Comparison of ENCODE assay signal across 8 cellular contexts in the genomic region with DNA sequence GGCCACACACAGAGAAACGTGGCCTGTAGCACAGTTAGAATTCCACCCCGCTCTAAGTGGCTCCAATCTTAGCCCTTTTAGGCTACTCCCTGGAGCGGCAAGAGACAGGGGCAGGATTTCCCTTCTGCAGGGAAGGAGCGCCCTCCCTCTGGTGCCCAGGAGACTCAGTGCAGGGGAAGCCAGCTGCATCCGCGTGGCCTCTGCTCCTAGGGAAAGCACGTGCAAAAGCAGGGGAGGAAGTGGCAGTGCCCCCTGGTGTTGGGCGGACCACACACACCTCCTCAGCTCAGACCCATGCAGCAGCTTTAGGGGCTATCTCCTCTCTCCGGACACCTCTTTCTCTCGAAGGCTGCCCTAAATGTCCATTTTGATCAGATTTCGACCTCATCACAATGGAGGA. TPM values are rescaled to one million over a fixed set of nuclear protein-coding genes. Genes with fewer than 3 reads are reported as not detected.
DNase-seq lines count a peak whose midpoint lies in the region; ATAC-seq, FAIRE-seq and TF ChIP-seq lines count a peak whose summit lies in the region.

No MANE protein-coding gene starts in this region.

- in situ Hi-C loops in astrocyte of the cerebellum (cut with HindIII; ENCODE audit: low sequenced_read_pairs) = no loop called here

- no peak for TF ChIP-seq POLR2A in upper lobe of left lung (IDR thresholded peaks at IDR 0.05)

- H3K36me3 ChIP-seq in NT2/D1 (ENCODE audit: insufficient read depth, insufficient read length, low read length) = no peaks in the 10 kb centered on the region
- H3K36me3 ChIP-seq in liver (ENCODE audit: control insufficient read depth in 4 of 4, insufficient read depth in 3 of 4, low read depth in 1 of 4, low read length in 3 of 4) = no peaks in the 10 kb centered on the region
- H3K36me3 ChIP-seq in upper lobe of left lung = no peaks in the 10 kb centered on the region
- no peaks in the 10 kb centered on the region for H3K36me3 ChIP-seq in small intestine (ENCODE audit: control insufficient read depth in 2 of 2, insufficient read depth in 2 of 2, low read length in 2 of 2)

- no peaks in the 10 kb centered on the region for H3K4me1 ChIP-seq in NT2/D1 (ENCODE audit: insufficient read depth, insufficient read length)
- peaks cover 0 to 6% (median 4%) of the 10 kb centered on the region in 4 donors for H3K4me1 ChIP-seq in liver (ENCODE audit: control insufficient read depth in 4 of 4, insufficient read depth in 4 of 4, low read length in 3 of 4)
- peaks cover 2 to 12% (median 3%) of the 10 kb centered on the region in 4 donors for H3K4me1 ChIP-seq in upper lobe of left lung
- H3K4me1 ChIP-seq in small intestine (ENCODE audit: control insufficient read depth in 2 of 2, insufficient read depth in 1 of 2, low read depth in 1 of 2, low read length in 1 of 2) = no peaks in the 10 kb centered on the region

- TF ChIP-seq CTCF in astrocyte of the cerebellum (IDR thresholded peaks at IDR 0.05; ENCODE audit: low read depth, low read length, missing control alignments) (peak; percentile 30), liver (IDR thresholded peaks at IDR 0.05; ENCODE audit: low read depth, low read length, missing input control) (peak; percentile 29), upper lobe of left lung (IDR thresholded peaks at IDR 0.05) (peak; percentile 43 to 83 (median 60))

- no peak overlapping the region for H3K27ac ChIP-seq in liver (ENCODE audit: low read depth in 1 of 2, low read length in 2 of 2)
- no peak overlapping the region for H3K27ac ChIP-seq in upper lobe of left lung
- no peak overlapping the region for H3K27ac ChIP-seq in small intestine (ENCODE audit: low read depth in 1 of 2, low read length in 1 of 2)

- H3K9me3 ChIP-seq in NT2/D1 (ENCODE audit: insufficient read depth, low read length) (no peaks in the 10 kb centered on the region; the same call in 1 of the 2 replicates), liver (ENCODE audit: control insufficient read depth in 4 of 4, low read length in 3 of 4) (no peaks in the 10 kb centered on the region), upper lobe of left lung (no peaks in the 10 kb centered on the region), small intestine (ENCODE audit: control insufficient read depth, low read depth) (no peaks in the 10 kb centered on the region)

- H3K9ac ChIP-seq in NT2/D1 (ENCODE audit: insufficient read length, low read depth) (no peak overlapping the region), liver (ENCODE audit: low read depth in 1 of 2, low read length in 2 of 2) (no peak overlapping the region)

- TF ChIP-seq RAD21 in liver (IDR thresholded peaks at IDR 0.05) = peak; percentile 47 to 78

- 78% methylated on average over 11 of the region's 11 CpGs for WGBS in liver
- WGBS in upper lobe of left lung, 2 donors = 67 to 70% methylated on average over 7 to 11 of the region's 11 CpGs
- WGBS in small intestine, 3 donors = 69 to 84% (median 80%) methylated on average over 9 to 11 of the region's 11 CpGs

- DNase-seq in activated T-cell treated with anti-CD3 and anti-CD28 coated beads for 24 hours (ENCODE audit: low read depth) (peak; percentile 42), activated T-cell treated with anti-CD3 and anti-CD28 coated beads for 4 hours (no peak), NT2/D1 (ENCODE audit: low read depth, low spot score) (peak; percentile 82), astrocyte of the cerebellum (ENCODE audit: low read depth) (no peak), upper lobe of left lung (peak in 1 of 2 donors; percentile 35), small intestine (no peak)

- no peak for FAIRE-seq in small intestine (lab: Jason Lieb, UNC)

- peak; percentile 75 to 78 for ATAC-seq in upper lobe of left lung (ENCODE audit: low FRiP score in 2 of 2)
- no peak for ATAC-seq in GM21529 (IDR thresholded peaks at IDR 0.05; ENCODE audit: unreplicated experiment)

- H3K27me3 ChIP-seq in NT2/D1 (ENCODE audit: insufficient read depth, insufficient read length) = no peaks in the 10 kb centered on the region
- H3K27me3 ChIP-seq in liver (ENCODE audit: control insufficient read depth in 4 of 4, insufficient read depth in 4 of 4, low read length in 3 of 4) = no peaks in the 10 kb centered on the region
- no peaks in the 10 kb centered on the region for H3K27me3 ChIP-seq in upper lobe of left lung
- no peaks in the 10 kb centered on the region for H3K27me3 ChIP-seq in small intestine (ENCODE audit: control insufficient read depth in 2 of 2, insufficient read depth in 2 of 2, low read length in 2 of 2)

- TF ChIP-seq EP300 in upper lobe of left lung (IDR thresholded peaks at IDR 0.05) = no peak

- H3K4me3 ChIP-seq in NT2/D1 (ENCODE audit: insufficient read length, low read depth) (no peak overlapping the region), astrocyte of the cerebellum (ENCODE audit: low read depth, low read length) (no peak overlapping the region), liver (ENCODE audit: low read depth in 1 of 3, low read length in 3 of 3) (no peak overlapping the region), upper lobe of left lung (no peak overlapping the region), small intestine (ENCODE audit: low read depth in 1 of 2, low read length in 2 of 2) (no peak overlapping the region)

TF ChIP-seq in liver, 16 proteins besides CTCF, POLR2A, EP300 and RAD21:
- TF ChIP-seq GABPA (IDR thresholded peaks at IDR 0.05 in 1 of 2, conservative IDR thresholded peaks at IDR 0.05 in 1 of 2) = no peak
- TF ChIP-seq HNF4G (IDR thresholded peaks at IDR 0.05) = no peak
- TF ChIP-seq, protein P1, sequence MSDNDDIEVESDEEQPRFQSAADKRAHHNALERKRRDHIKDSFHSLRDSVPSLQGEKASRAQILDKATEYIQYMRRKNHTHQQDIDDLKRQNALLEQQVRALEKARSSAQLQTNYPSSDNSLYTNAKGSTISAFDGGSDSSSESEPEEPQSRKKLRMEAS (IDR thresholded peaks at IDR 0.05) = no peak
- TF ChIP-seq YY1 (IDR thresholded peaks at IDR 0.05) = no peak
- TF ChIP-seq, protein P2, sequence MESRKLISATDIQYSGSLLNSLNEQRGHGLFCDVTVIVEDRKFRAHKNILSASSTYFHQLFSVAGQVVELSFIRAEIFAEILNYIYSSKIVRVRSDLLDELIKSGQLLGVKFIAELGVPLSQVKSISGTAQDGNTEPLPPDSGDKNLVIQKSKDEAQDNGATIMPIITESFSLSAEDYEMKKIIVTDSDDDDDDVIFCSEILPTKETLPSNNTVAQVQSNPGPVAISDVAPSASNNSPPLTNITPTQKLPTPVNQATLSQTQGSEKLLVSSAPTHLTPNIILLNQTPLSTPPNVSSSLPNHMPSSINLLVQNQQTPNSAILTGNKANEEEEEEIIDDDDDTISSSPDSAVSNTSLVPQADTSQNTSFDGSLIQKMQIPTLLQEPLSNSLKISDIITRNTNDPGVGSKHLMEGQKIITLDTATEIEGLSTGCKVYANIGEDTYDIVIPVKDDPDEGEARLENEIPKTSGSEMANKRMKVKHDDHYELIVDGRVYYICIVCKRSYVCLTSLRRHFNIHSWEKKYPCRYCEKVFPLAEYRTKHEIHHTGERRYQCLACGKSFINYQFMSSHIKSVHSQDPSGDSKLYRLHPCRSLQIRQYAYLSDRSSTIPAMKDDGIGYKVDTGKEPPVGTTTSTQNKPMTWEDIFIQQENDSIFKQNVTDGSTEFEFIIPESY (IDR thresholded peaks at IDR 0.05) = no peak
- no peak for TF ChIP-seq SP1 (IDR thresholded peaks at IDR 0.05)
- TF ChIP-seq HNF4A (conservative IDR thresholded peaks at IDR 0.05) = no peak
- no peak for TF ChIP-seq TAF1 (conservative IDR thresholded peaks at IDR 0.05)
- TF ChIP-seq, protein P3, sequence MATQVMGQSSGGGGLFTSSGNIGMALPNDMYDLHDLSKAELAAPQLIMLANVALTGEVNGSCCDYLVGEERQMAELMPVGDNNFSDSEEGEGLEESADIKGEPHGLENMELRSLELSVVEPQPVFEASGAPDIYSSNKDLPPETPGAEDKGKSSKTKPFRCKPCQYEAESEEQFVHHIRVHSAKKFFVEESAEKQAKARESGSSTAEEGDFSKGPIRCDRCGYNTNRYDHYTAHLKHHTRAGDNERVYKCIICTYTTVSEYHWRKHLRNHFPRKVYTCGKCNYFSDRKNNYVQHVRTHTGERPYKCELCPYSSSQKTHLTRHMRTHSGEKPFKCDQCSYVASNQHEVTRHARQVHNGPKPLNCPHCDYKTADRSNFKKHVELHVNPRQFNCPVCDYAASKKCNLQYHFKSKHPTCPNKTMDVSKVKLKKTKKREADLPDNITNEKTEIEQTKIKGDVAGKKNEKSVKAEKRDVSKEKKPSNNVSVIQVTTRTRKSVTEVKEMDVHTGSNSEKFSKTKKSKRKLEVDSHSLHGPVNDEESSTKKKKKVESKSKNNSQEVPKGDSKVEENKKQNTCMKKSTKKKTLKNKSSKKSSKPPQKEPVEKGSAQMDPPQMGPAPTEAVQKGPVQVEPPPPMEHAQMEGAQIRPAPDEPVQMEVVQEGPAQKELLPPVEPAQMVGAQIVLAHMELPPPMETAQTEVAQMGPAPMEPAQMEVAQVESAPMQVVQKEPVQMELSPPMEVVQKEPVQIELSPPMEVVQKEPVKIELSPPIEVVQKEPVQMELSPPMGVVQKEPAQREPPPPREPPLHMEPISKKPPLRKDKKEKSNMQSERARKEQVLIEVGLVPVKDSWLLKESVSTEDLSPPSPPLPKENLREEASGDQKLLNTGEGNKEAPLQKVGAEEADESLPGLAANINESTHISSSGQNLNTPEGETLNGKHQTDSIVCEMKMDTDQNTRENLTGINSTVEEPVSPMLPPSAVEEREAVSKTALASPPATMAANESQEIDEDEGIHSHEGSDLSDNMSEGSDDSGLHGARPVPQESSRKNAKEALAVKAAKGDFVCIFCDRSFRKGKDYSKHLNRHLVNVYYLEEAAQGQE (IDR thresholded peaks at IDR 0.05) = no peak
- no peak for TF ChIP-seq FOXA2 (IDR thresholded peaks at IDR 0.05)
- TF ChIP-seq, protein P4, sequence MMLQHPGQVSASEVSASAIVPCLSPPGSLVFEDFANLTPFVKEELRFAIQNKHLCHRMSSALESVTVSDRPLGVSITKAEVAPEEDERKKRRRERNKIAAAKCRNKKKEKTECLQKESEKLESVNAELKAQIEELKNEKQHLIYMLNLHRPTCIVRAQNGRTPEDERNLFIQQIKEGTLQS (IDR thresholded peaks at IDR 0.05) = no peak
- TF ChIP-seq NR2F2 (IDR thresholded peaks at IDR 0.05) = no peak
- TF ChIP-seq EGR1 (IDR thresholded peaks at IDR 0.05; ENCODE audit: low read depth in 2 of 2) = no peak
- TF ChIP-seq RXRA (IDR thresholded peaks at IDR 0.05) = no peak

RNA-seq across cellular contexts. Expression of a gene that starts 50.0 kb away (rescaled TPM):
- total RNA-seq in liver (10 to 100 TPM in 1 of 2 donors, 1 to 10 TPM in 1; 8.1 to 11.7 TPM), upper lobe of left lung (100 to 1,000 TPM in 5 of 6 donors, 10 to 100 TPM in 1; 86.8 to 134 (median 119) TPM)
- polyA plus RNA-seq in liver (1 to 10 TPM; 6.0 to 8.7 TPM), small intestine (10 to 100 TPM; 10.3 to 17.3 (median 15.4) TPM)

RNA-seq across cellular contexts. Expression of a gene that starts 50.2 kb away (rescaled TPM):
- 1 to 10 TPM in 1 of 2 donors, under 1 TPM in 1; 0.17 to 1.4 TPM for total RNA-seq in liver
- under 1 TPM; 0.13 to 0.22 TPM for polyA plus RNA-seq in liver
- 1 to 10 TPM in 5 of 6 donors, under 1 TPM in 1; 0.91 to 4.8 (median 2.1) TPM for total RNA-seq in upper lobe of left lung
- 1 to 10 TPM in 1 of 3 donors, under 1 TPM in 2; 0.45 to 2.4 (median 0.54) TPM for polyA plus RNA-seq in small intestine

Comparison
In these comparisons a context has a peak if more than half of its experiments do, and no peak if none do; other contexts are left out.
1. DNase-seq: peak in activated T-cell treated with anti-CD3 and anti-CD28 coated beads for 24 hours (single experiment) and NT2/D1 (single experiment); none in activated T-cell treated with anti-CD3 and anti-CD28 coated beads for 4 hours (single experiment), astrocyte of the cerebellum (single experiment) and small intestine (single experiment).
2. RNA of a gene that starts 50.0 kb away (total RNA-seq): 86.8 to 134 TPM in upper lobe of left lung; 8.1 to 11.7 TPM in liver; every median in the first group is over 4 times any median in the second.
3. Peak in every context shown above with its lines, with median percentiles within 50 percentile points of each other: CTCF ChIP-seq.